In genomic region chr17:66191607-66192377, GRCh38 we compare ENCODE assay signal across 1 cellular context.
TF ChIP-seq lines count a peak whose summit lies in the region.

Gene CEP112, minus strand, starts transcription at chr17:66192133.

TF ChIP-seq in HepG2, 621 proteins besides CTCF, POLR2A, EP300 and RAD21 (continued from another document and continues in another):
- TF ChIP-seq ZNF784 (CRISPR knock-in tag; IDR thresholded peaks at IDR 0.05; ENCODE audit: borderline replicate concordance) (peak; percentile 33; the same call in 1 of the 2 replicates), ZNF33B (CRISPR knock-in tag; IDR thresholded peaks at IDR 0.05) (no peak; the same call in 1 of the 2 replicates), ZNF383 (CRISPR knock-in tag; IDR thresholded peaks at IDR 0.05; ENCODE audit: borderline replicate concordance) (peak; percentile 89; the same call in 1 of the 2 replicates), LRRFIP1 (CRISPR knock-in tag; conservative IDR thresholded peaks at IDR 0.05) (no peak), ZNF512 (CRISPR knock-in tag; IDR thresholded peaks at IDR 0.05) (no peak), RNF2 (conservative IDR thresholded peaks at IDR 0.05; ENCODE audit: low read depth) (no peak), MAFK (conservative IDR thresholded peaks at IDR 0.05 in 1 of 2, IDR thresholded peaks at IDR 0.05 in 1 of 2; ENCODE audit: low read length in 2 of 2) (no peak), REXO4 (CRISPR knock-in tag; IDR thresholded peaks at IDR 0.05; ENCODE audit: borderline replicate concordance) (no peak), AKNA (CRISPR knock-in tag; IDR thresholded peaks at IDR 0.05; ENCODE audit: borderline replicate concordance) (peak; percentile 64; the same call in 1 of the 2 replicates), ZFP91 (CRISPR knock-in tag; IDR thresholded peaks at IDR 0.05; ENCODE audit: borderline replicate concordance) (peak; percentile 75; the same call in 1 of the 2 replicates), NFIB (CRISPR knock-in tag; IDR thresholded peaks at IDR 0.05; ENCODE audit: borderline replicate concordance) (no peak), ZBTB8A (CRISPR knock-in tag; IDR thresholded peaks at IDR 0.05; ENCODE audit: borderline replicate concordance, low read depth) (peak; percentile 48; the same call in 1 of the 2 replicates), ZMAT3 (CRISPR knock-in tag; conservative IDR thresholded peaks at IDR 0.05) (no peak), ZKSCAN5 (CRISPR knock-in tag; IDR thresholded peaks at IDR 0.05) (no peak), ZNF607 (CRISPR knock-in tag; IDR thresholded peaks at IDR 0.05; ENCODE audit: borderline replicate concordance) (peak; percentile 61; the same call in 1 of the 2 replicates), ZNF660 (CRISPR knock-in tag; IDR thresholded peaks at IDR 0.05; ENCODE audit: borderline replicate concordance, low read depth) (no peak), FIP1L1 (IDR thresholded peaks at IDR 0.05; ENCODE audit: borderline replicate concordance, insufficient read depth, low read depth, low read length) (no peak), ISX (CRISPR knock-in tag; conservative IDR thresholded peaks at IDR 0.05) (no peak; the same call in 1 of the 2 replicates), ZBTB34 (CRISPR knock-in tag; IDR thresholded peaks at IDR 0.05) (no peak), BRF2 (CRISPR knock-in tag; IDR thresholded peaks at IDR 0.05) (no peak), CBX5 (CRISPR knock-in tag; IDR thresholded peaks at IDR 0.05; ENCODE audit: borderline replicate concordance) (no peak), GPBP1L1 (CRISPR knock-in tag; IDR thresholded peaks at IDR 0.05) (no peak), ZUFSP (CRISPR knock-in tag; IDR thresholded peaks at IDR 0.05; ENCODE audit: borderline replicate concordance) (no peak), ZNF556 (CRISPR knock-in tag; IDR thresholded peaks at IDR 0.05; ENCODE audit: borderline replicate concordance) (peak; percentile 73; the same call in 1 of the 2 replicates), NCOR1 (IDR thresholded peaks at IDR 0.05; ENCODE audit: borderline replicate concordance, low read length) (no peak), ARNTL (CRISPR knock-in tag; IDR thresholded peaks at IDR 0.05) (peak; percentile 62), ZNF773 (CRISPR knock-in tag; IDR thresholded peaks at IDR 0.05; ENCODE audit: borderline replicate concordance) (0 out of 2 replicates have a peak, but pooled peaks have one; percentile 21), SP4 (CRISPR knock-in tag; IDR thresholded peaks at IDR 0.05) (peak; percentile 78), JUN (CRISPR knock-in tag; IDR thresholded peaks at IDR 0.05) (0 out of 2 replicates have a peak, but pooled peaks have one; percentile 22), ZNF256 (CRISPR knock-in tag; conservative IDR thresholded peaks at IDR 0.05) (0 out of 2 replicates have a peak, but pooled peaks have one; percentile 64), SMC3 (IDR thresholded peaks at IDR 0.05; ENCODE audit: low read length) (no peak)
